ENCODE assay signal across 1 cellular context in the genomic region with DNA sequence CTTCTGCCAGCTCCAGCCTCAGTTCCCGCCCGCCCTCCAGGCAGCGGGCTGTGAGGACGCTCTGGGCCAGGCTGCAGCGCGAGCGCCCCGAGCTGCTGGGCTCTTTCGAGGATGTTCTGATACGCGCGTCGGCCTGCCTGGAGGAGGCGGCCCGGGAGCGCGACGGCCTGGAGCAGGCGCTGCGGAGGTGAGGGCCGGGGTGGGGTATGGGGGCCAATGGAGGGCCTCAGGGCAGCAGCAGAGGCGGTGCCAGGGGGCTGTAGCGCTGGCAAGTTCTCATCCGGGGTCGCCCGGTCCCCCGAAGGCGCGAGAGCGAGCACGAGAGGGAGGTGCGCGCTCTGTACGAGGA.
TF ChIP-seq lines count a peak whose summit lies in the region.

No MANE protein-coding gene starts in this region.

TF ChIP-seq in WTC11, 78 proteins besides CTCF, POLR2A, EP300 and RAD21 (continued from another document and continues in another):
- TF ChIP-seq, protein P1, sequence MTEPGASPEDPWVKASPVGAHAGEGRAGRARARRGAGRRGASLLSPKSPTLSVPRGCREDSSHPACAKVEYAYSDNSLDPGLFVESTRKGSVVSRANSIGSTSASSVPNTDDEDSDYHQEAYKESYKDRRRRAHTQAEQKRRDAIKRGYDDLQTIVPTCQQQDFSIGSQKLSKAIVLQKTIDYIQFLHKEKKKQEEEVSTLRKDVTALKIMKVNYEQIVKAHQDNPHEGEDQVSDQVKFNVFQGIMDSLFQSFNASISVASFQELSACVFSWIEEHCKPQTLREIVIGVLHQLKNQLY (CRISPR knock-in tag; IDR thresholded peaks at IDR 0.05): no peak
- TF ChIP-seq SOX15 (CRISPR knock-in tag; IDR thresholded peaks at IDR 0.05): no peak
- TF ChIP-seq ZBTB21 (CRISPR knock-in tag; IDR thresholded peaks at IDR 0.05; ENCODE audit: borderline replicate concordance): peak; percentile 80; the same call in 1 of the 2 replicates
- no peak for TF ChIP-seq HMGA2 (CRISPR knock-in tag; IDR thresholded peaks at IDR 0.05)
- TF ChIP-seq, protein P2, sequence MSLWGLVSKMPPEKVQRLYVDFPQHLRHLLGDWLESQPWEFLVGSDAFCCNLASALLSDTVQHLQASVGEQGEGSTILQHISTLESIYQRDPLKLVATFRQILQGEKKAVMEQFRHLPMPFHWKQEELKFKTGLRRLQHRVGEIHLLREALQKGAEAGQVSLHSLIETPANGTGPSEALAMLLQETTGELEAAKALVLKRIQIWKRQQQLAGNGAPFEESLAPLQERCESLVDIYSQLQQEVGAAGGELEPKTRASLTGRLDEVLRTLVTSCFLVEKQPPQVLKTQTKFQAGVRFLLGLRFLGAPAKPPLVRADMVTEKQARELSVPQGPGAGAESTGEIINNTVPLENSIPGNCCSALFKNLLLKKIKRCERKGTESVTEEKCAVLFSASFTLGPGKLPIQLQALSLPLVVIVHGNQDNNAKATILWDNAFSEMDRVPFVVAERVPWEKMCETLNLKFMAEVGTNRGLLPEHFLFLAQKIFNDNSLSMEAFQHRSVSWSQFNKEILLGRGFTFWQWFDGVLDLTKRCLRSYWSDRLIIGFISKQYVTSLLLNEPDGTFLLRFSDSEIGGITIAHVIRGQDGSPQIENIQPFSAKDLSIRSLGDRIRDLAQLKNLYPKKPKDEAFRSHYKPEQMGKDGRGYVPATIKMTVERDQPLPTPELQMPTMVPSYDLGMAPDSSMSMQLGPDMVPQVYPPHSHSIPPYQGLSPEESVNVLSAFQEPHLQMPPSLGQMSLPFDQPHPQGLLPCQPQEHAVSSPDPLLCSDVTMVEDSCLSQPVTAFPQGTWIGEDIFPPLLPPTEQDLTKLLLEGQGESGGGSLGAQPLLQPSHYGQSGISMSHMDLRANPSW (CRISPR knock-in tag; conservative IDR thresholded peaks at IDR 0.05; ENCODE audit: low read depth): no peak; the same call in 1 of the 2 replicates
- TF ChIP-seq USF1 (CRISPR knock-in tag; IDR thresholded peaks at IDR 0.05): no peak
- TF ChIP-seq SP1 (CRISPR knock-in tag; conservative IDR thresholded peaks at IDR 0.05): no peak; the same call in 1 of the 2 replicates
- TF ChIP-seq OVOL2 (CRISPR knock-in tag; IDR thresholded peaks at IDR 0.05; ENCODE audit: borderline replicate concordance): no peak
- TF ChIP-seq NFYB (CRISPR knock-in tag; conservative IDR thresholded peaks at IDR 0.05; ENCODE audit: low read depth): no peak
- 0 out of 2 replicates have a peak, but pooled peaks have one; percentile 7 for TF ChIP-seq KAT7 (CRISPR knock-in tag; IDR thresholded peaks at IDR 0.05; ENCODE audit: borderline replicate concordance)
- no peak for TF ChIP-seq CBFB (CRISPR knock-in tag; IDR thresholded peaks at IDR 0.05; ENCODE audit: low read depth)
- TF ChIP-seq, protein P3, sequence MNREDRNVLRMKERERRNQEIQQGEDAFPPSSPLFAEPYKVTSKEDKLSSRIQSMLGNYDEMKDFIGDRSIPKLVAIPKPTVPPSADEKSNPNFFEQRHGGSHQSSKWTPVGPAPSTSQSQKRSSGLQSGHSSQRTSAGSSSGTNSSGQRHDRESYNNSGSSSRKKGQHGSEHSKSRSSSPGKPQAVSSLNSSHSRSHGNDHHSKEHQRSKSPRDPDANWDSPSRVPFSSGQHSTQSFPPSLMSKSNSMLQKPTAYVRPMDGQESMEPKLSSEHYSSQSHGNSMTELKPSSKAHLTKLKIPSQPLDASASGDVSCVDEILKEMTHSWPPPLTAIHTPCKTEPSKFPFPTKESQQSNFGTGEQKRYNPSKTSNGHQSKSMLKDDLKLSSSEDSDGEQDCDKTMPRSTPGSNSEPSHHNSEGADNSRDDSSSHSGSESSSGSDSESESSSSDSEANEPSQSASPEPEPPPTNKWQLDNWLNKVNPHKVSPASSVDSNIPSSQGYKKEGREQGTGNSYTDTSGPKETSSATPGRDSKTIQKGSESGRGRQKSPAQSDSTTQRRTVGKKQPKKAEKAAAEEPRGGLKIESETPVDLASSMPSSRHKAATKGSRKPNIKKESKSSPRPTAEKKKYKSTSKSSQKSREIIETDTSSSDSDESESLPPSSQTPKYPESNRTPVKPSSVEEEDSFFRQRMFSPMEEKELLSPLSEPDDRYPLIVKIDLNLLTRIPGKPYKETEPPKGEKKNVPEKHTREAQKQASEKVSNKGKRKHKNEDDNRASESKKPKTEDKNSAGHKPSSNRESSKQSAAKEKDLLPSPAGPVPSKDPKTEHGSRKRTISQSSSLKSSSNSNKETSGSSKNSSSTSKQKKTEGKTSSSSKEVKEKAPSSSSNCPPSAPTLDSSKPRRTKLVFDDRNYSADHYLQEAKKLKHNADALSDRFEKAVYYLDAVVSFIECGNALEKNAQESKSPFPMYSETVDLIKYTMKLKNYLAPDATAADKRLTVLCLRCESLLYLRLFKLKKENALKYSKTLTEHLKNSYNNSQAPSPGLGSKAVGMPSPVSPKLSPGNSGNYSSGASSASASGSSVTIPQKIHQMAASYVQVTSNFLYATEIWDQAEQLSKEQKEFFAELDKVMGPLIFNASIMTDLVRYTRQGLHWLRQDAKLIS (CRISPR knock-in tag; IDR thresholded peaks at IDR 0.05; ENCODE audit: borderline replicate concordance): 0 out of 2 replicates have a peak, but pooled peaks have one; percentile 17
- TF ChIP-seq NFE2L1 (CRISPR knock-in tag; IDR thresholded peaks at IDR 0.05): peak; percentile 14; the same call in 1 of the 2 replicates
- no peak for TF ChIP-seq TCF7 (CRISPR knock-in tag; IDR thresholded peaks at IDR 0.05; ENCODE audit: low read depth)
- TF ChIP-seq NR1H2 (CRISPR knock-in tag; IDR thresholded peaks at IDR 0.05): no peak
- TF ChIP-seq ETV6 (CRISPR knock-in tag; IDR thresholded peaks at IDR 0.05): no peak
- TF ChIP-seq TEAD4 (CRISPR knock-in tag; IDR thresholded peaks at IDR 0.05): no peak
- TF ChIP-seq, protein P4, sequence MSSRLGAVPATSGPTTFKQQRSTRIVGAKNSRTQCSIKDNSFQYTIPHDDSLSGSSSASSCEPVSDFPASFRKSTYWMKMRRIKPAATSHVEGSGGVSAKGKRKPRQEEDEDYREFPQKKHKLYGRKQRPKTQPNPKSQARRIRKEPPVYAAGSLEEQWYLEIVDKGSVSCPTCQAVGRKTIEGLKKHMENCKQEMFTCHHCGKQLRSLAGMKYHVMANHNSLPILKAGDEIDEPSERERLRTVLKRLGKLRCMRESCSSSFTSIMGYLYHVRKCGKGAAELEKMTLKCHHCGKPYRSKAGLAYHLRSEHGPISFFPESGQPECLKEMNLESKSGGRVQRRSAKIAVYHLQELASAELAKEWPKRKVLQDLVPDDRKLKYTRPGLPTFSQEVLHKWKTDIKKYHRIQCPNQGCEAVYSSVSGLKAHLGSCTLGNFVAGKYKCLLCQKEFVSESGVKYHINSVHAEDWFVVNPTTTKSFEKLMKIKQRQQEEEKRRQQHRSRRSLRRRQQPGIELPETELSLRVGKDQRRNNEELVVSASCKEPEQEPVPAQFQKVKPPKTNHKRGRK (CRISPR knock-in tag; IDR thresholded peaks at IDR 0.05; ENCODE audit: borderline replicate concordance): no peak
- TF ChIP-seq ZNF671 (CRISPR knock-in tag; IDR thresholded peaks at IDR 0.05): no peak
- TF ChIP-seq, protein P5, sequence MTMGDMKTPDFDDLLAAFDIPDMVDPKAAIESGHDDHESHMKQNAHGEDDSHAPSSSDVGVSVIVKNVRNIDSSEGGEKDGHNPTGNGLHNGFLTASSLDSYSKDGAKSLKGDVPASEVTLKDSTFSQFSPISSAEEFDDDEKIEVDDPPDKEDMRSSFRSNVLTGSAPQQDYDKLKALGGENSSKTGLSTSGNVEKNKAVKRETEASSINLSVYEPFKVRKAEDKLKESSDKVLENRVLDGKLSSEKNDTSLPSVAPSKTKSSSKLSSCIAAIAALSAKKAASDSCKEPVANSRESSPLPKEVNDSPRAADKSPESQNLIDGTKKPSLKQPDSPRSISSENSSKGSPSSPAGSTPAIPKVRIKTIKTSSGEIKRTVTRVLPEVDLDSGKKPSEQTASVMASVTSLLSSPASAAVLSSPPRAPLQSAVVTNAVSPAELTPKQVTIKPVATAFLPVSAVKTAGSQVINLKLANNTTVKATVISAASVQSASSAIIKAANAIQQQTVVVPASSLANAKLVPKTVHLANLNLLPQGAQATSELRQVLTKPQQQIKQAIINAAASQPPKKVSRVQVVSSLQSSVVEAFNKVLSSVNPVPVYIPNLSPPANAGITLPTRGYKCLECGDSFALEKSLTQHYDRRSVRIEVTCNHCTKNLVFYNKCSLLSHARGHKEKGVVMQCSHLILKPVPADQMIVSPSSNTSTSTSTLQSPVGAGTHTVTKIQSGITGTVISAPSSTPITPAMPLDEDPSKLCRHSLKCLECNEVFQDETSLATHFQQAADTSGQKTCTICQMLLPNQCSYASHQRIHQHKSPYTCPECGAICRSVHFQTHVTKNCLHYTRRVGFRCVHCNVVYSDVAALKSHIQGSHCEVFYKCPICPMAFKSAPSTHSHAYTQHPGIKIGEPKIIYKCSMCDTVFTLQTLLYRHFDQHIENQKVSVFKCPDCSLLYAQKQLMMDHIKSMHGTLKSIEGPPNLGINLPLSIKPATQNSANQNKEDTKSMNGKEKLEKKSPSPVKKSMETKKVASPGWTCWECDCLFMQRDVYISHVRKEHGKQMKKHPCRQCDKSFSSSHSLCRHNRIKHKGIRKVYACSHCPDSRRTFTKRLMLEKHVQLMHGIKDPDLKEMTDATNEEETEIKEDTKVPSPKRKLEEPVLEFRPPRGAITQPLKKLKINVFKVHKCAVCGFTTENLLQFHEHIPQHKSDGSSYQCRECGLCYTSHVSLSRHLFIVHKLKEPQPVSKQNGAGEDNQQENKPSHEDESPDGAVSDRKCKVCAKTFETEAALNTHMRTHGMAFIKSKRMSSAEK (CRISPR knock-in tag; IDR thresholded peaks at IDR 0.05; ENCODE audit: borderline replicate concordance): no peak
- TF ChIP-seq FOXP1 (CRISPR knock-in tag; IDR thresholded peaks at IDR 0.05; ENCODE audit: borderline replicate concordance): 0 out of 2 replicates have a peak, but pooled peaks have one; percentile 18
- TF ChIP-seq ZNF281 (CRISPR knock-in tag; IDR thresholded peaks at IDR 0.05): no peak; the same call in 1 of the 2 replicates
- no peak for TF ChIP-seq ZNF232 (CRISPR knock-in tag; IDR thresholded peaks at IDR 0.05)
- TF ChIP-seq ATF2 (CRISPR knock-in tag; IDR thresholded peaks at IDR 0.05; ENCODE audit: borderline replicate concordance, low read depth): no peak
- TF ChIP-seq ZNF219 (CRISPR knock-in tag; IDR thresholded peaks at IDR 0.05; ENCODE audit: borderline replicate concordance): no peak
- TF ChIP-seq, protein P6, sequence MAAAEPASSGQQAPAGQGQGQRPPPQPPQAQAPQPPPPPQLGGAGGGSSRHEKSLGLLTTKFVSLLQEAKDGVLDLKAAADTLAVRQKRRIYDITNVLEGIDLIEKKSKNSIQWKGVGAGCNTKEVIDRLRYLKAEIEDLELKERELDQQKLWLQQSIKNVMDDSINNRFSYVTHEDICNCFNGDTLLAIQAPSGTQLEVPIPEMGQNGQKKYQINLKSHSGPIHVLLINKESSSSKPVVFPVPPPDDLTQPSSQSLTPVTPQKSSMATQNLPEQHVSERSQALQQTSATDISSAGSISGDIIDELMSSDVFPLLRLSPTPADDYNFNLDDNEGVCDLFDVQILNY (CRISPR knock-in tag; IDR thresholded peaks at IDR 0.05): peak; percentile 32; the same call in 1 of the 2 replicates
- TF ChIP-seq NFATC4 (CRISPR knock-in tag; IDR thresholded peaks at IDR 0.05): no peak
- no peak for TF ChIP-seq GABPB1 (CRISPR knock-in tag; IDR thresholded peaks at IDR 0.05)
- TF ChIP-seq JAZF1 (CRISPR knock-in tag; IDR thresholded peaks at IDR 0.05): no peak
- TF ChIP-seq ZNF423 (CRISPR knock-in tag; IDR thresholded peaks at IDR 0.05): no peak
- no peak for TF ChIP-seq ZNF121 (CRISPR knock-in tag; IDR thresholded peaks at IDR 0.05)
- TF ChIP-seq, protein P7, sequence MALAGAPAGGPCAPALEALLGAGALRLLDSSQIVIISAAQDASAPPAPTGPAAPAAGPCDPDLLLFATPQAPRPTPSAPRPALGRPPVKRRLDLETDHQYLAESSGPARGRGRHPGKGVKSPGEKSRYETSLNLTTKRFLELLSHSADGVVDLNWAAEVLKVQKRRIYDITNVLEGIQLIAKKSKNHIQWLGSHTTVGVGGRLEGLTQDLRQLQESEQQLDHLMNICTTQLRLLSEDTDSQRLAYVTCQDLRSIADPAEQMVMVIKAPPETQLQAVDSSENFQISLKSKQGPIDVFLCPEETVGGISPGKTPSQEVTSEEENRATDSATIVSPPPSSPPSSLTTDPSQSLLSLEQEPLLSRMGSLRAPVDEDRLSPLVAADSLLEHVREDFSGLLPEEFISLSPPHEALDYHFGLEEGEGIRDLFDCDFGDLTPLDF (CRISPR knock-in tag; IDR thresholded peaks at IDR 0.05): no peak
